In genomic region chr3:4757056-4757948, GRCh38 we compare ENCODE assay signal across 11 cellular contexts.
A peak's percentile ranks its signal among the peaks of the same experiment; 100 is the strongest.
DNase-seq lines count a peak whose midpoint lies in the region; ATAC-seq and TF ChIP-seq lines count a peak whose summit lies in the region.
"Had no signal": no experiment of that assay in that cellular context is flagged by ENCODE, and none has a peak within 500 bp of the region (broad histone marks: within the 10 kb centered on the region; RNA-seq: fewer than 3 reads in every experiment).

No MANE protein-coding gene starts in this region.

- CTCF ChIA-PET in GM10248 (lab: Yijun Ruan, JAX): interaction anchor here (1.0 to 1.9 kb wide), 8 partner anchors 15 to 226 kb away, joined by 3 to 5 read pairs (median 4); no protein-coding TSS in a partner anchor

- ATAC-seq in HG03175 (IDR thresholded peaks at IDR 0.05; ENCODE audit: unreplicated experiment) (peak; percentile 54), left colon (peak; percentile 18), HG02885 (IDR thresholded peaks at IDR 0.05; ENCODE audit: poor library complexity, unreplicated experiment) (no peak)

- POLR2A ChIA-PET in GM10248 (lab: Yijun Ruan, JAX): no interaction called here

- peak; percentile 57 for DNase-seq in GM10248 (ENCODE audit: extremely low spot score)
- DNase-seq in GM20000 (ENCODE audit: low spot score): peak; percentile 44
- DNase-seq in left colon: peak in 1 of 2 donors; percentile 24
- DNase-seq in amygdala (lab: John Stamatoyannopoulos, UW): no peak
- DNase-seq in activated naive CD4-positive, alpha-beta T cell (lab: John Stamatoyannopoulos, UW): no peak
- DNase-seq in NCI-H2196 treated with DMSO at 0.1 percent for 48 hours (lab: John Stamatoyannopoulos, UW; ENCODE audit: unreplicated experiment): no peak
- DNase-seq: NCI-H510A; stimulated activated CD8-positive, alpha-beta memory T cell treated with anti-CD3 and anti-CD28 coated beads, Interleukin-4, amount 100 ng/mL, for 48 hours; T-helper 9 cell had no signal

- intact Hi-C loops in left colon (cut with DNase I, micrococcal nuclease): no loop called here

- no peak for TF ChIP-seq CTCF in GM10248 (IDR thresholded peaks at IDR 0.05; ENCODE audit: control extremely low read depth, extremely low read depth, low read depth, missing control alignments)
- TF ChIP-seq CTCF in GM20000 (IDR thresholded peaks at IDR 0.05; ENCODE audit: extremely low read depth, missing control alignments): no peak

Comparison
In these comparisons a context has a peak if more than half of its experiments do, and no peak if none do; other contexts are left out.
1. DNase-seq: peak in GM10248 (single experiment) and GM20000 (single experiment); none in amygdala (0 of 56), activated naive CD4-positive, alpha-beta T cell (0 of 4) and NCI-H2196 treated with DMSO at 0.1 percent for 48 hours (single experiment).